In the genomic region with DNA sequence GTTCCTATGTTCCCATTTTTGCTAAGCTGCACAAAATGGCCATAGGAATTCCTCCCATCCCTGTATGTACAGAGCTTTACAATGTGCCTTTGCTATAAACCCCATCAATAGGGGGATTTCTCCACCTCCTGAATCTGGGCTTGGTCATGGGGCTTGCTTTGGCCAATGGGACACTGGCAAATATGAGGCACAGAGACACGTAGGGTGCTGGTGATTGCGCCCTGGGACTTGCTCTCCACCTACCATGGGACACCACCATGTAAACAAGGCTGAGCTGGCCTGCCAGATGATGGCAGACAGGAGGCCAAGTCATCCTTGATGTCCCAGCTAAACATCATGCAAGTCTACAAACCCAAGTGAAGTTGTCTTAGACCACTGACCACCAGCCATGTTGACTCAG, we compare ENCODE assay signal across 37 cellular contexts. TPM values are rescaled to one million over a fixed set of nuclear protein-coding genes. Genes with fewer than 3 reads are reported as not detected.
"Had no signal": no experiment of that assay in that cellular context is flagged by ENCODE, and none has a peak within 500 bp of the region (broad histone marks: within the 10 kb centered on the region; RNA-seq: fewer than 3 reads in every experiment).

No MANE protein-coding gene starts in this region.

- H3K9me3 ChIP-seq: esophagus squamous epithelium had no signal

- H3K27me3 ChIP-seq: brain microvascular endothelial cell, esophagus squamous epithelium had no signal

- H3K27ac ChIP-seq: brain microvascular endothelial cell, epithelial cell of prostate, esophagus squamous epithelium had no signal

- DNase-seq: activated B cell treated with CpG ODN at 0.5 μM for 24 hours; activated CD4-positive, alpha-beta T cell treated with anti-CD3 and anti-CD28 coated beads for 48 hours; activated CD4-positive, alpha-beta T cell treated with anti-CD3 and anti-CD28 coated beads, Interleukin-2, amount 50 U/mL, for 1 hour; activated CD4-positive, alpha-beta T cell treated with anti-CD3 and anti-CD28 coated beads, Interleukin-2, amount 50 U/mL, for 48 hours; activated CD8-positive, alpha-beta memory T cell treated with anti-CD3 and anti-CD28 coated beads, Interleukin-2, amount 10 ng/mL, durations not matched to agents 7 days and 5 days; activated CD8-positive, alpha-beta memory T cell treated with anti-CD3 and anti-CD28 coated beads, Interleukin-2, amount 50 U/mL, for 4 hours; activated CD8-positive, alpha-beta T cell treated with anti-CD3 and anti-CD28 coated beads for 36 hours; activated gamma-delta T cell; activated naive CD4-positive, alpha-beta T cell; activated naive CD4-positive, alpha-beta T cell treated with anti-CD3 and anti-CD28 coated beads, Interleukin-2, amount 50 U/mL, for 16 hours; activated T-cell treated with anti-CD3 and anti-CD28 coated beads for 4 hours; activated T-cell treated with anti-CD3 and anti-CD28 coated beads, Interleukin-2, amount 50 U/mL, for 24 hours; activated T-cell treated with anti-CD3 and anti-CD28 coated beads, Interleukin-2, amount 50 U/mL, for 72 hours; amniotic stem cell; brain microvascular endothelial cell; caudate nucleus; cortex of kidney; dermis blood vessel endothelial cell; effector CD8-positive, alpha-beta T cell; esophagus squamous epithelium; foreskin melanocyte; T-helper 1 cell; T-helper 17 cell; T1000; WERI-Rb-1 had no signal

- H3K36me3 ChIP-seq: brain microvascular endothelial cell, esophagus squamous epithelium, WERI-Rb-1 had no signal

- H3K4me3 ChIP-seq: esophagus squamous epithelium had no signal

- FAIRE-seq: astrocyte, bronchial epithelial cell, colon, endometrium, endothelial cell of umbilical vein had no signal

- ATAC-seq: activated CD4-positive, CD25-positive, alpha-beta regulatory T cell treated with anti-CD3 and anti-CD28 coated beads, Interleukin-2, amount 50 U/mL, for 24 hours; activated CD8-positive, alpha-beta memory T cell treated with anti-CD3 and anti-CD28 coated beads, Interleukin-2, amount 10 ng/mL, durations not matched to agents 7 days and 5 days; activated CD8-positive, alpha-beta T cell treated with anti-CD3 and anti-CD28 coated beads for 36 hours; activated T-cell treated with anti-CD3 and anti-CD28 coated beads, Interleukin-2, amount 50 U/mL, for 72 hours; T-helper 17 cell had no signal

RNA-seq across cellular contexts. Expression of a gene that starts 15.3 kb away (rescaled TPM):
- total RNA-seq: activated B cell treated with CpG ODN at 0.5 μM for 24 hours; activated CD8-positive, alpha-beta memory T cell treated with anti-CD3 and anti-CD28 coated beads for 36 hours; astrocyte; chondrocyte; fibroblast of villous mesenchyme; T-helper 17 cell had no signal

RNA-seq across cellular contexts. Expression of a gene that starts 47.0 kb away (rescaled TPM):
- total RNA-seq: activated B cell treated with CpG ODN at 0.5 μM for 24 hours; activated CD8-positive, alpha-beta memory T cell treated with anti-CD3 and anti-CD28 coated beads for 36 hours; activated CD8-positive, alpha-beta memory T cell treated with anti-CD3 and anti-CD28 coated beads, Interleukin-2, amount 10 ng/mL, durations not matched to agents 7 days and 5 days; activated CD8-positive, alpha-beta T cell treated with anti-CD3 and anti-CD28 coated beads for 36 hours; activated T-cell treated with anti-CD3 and anti-CD28 coated beads, Interleukin-2, amount 50 U/mL, for 72 hours; astrocyte; chondrocyte; dermis blood vessel endothelial cell; endothelial cell of umbilical vein; fibroblast of lung; fibroblast of villous mesenchyme; T-helper 17 cell had no signal
- polyA plus RNA-seq: adipose tissue, endothelial cell of umbilical vein, fibroblast of lung had no signal
